In genomic region chr10:124524991-124525653, GRCh38 we compare ENCODE assay signal across 2 cellular contexts.
TF ChIP-seq lines count a peak whose summit lies in the region.

No MANE protein-coding gene starts in this region.

TF ChIP-seq in HEK293, 187 proteins besides CTCF, POLR2A, EP300 and RAD21 (continued from another document):
- TF ChIP-seq, protein P1, sequence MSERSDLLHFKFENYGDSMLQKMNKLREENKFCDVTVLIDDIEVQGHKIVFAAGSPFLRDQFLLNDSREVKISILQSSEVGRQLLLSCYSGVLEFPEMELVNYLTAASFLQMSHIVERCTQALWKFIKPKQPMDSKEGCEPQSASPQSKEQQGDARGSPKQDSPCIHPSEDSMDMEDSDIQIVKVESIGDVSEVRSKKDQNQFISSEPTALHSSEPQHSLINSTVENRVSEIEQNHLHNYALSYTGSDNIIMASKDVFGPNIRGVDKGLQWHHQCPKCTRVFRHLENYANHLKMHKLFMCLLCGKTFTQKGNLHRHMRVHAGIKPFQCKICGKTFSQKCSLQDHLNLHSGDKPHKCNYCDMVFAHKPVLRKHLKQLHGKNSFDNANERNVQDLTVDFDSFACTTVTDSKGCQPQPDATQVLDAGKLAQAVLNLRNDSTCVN (tag by site-specific recombination; optimal IDR thresholded peaks at IDR 0.05): no peak
- TF ChIP-seq GFI1B (tag by site-specific recombination; IDR thresholded peaks at IDR 0.05): no peak
- peak; percentile 79 for TF ChIP-seq EGR2 (tag by site-specific recombination; IDR thresholded peaks at IDR 0.05; ENCODE audit: low read depth)
- TF ChIP-seq ZNF19 (tag by site-specific recombination; IDR thresholded peaks at IDR 0.05; ENCODE audit: low read depth): no peak
- no peak for TF ChIP-seq KLF16 (tag by site-specific recombination; IDR thresholded peaks at IDR 0.05)
- TF ChIP-seq ZNF23 (tag by site-specific recombination; IDR thresholded peaks at IDR 0.05; ENCODE audit: borderline replicate concordance): no peak

TF ChIP-seq in WTC11, 78 proteins besides CTCF, POLR2A, EP300 and RAD21 (continued from another document):
- TF ChIP-seq, protein P2, sequence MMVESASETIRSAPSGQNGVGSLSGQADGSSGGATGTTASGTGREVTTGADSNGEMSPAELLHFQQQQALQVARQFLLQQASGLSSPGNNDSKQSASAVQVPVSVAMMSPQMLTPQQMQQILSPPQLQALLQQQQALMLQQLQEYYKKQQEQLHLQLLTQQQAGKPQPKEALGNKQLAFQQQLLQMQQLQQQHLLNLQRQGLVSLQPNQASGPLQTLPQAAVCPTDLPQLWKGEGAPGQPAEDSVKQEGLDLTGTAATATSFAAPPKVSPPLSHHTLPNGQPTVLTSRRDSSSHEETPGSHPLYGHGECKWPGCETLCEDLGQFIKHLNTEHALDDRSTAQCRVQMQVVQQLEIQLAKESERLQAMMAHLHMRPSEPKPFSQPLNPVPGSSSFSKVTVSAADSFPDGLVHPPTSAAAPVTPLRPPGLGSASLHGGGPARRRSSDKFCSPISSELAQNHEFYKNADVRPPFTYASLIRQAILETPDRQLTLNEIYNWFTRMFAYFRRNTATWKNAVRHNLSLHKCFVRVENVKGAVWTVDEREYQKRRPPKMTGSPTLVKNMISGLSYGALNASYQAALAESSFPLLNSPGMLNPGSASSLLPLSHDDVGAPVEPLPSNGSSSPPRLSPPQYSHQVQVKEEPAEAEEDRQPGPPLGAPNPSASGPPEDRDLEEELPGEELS (CRISPR knock-in tag; IDR thresholded peaks at IDR 0.05): no peak
- TF ChIP-seq IRF2 (CRISPR knock-in tag; IDR thresholded peaks at IDR 0.05; ENCODE audit: borderline replicate concordance, low read depth): no peak
